Comparison of ENCODE assay signal across 11 cellular contexts in the genomic region with DNA sequence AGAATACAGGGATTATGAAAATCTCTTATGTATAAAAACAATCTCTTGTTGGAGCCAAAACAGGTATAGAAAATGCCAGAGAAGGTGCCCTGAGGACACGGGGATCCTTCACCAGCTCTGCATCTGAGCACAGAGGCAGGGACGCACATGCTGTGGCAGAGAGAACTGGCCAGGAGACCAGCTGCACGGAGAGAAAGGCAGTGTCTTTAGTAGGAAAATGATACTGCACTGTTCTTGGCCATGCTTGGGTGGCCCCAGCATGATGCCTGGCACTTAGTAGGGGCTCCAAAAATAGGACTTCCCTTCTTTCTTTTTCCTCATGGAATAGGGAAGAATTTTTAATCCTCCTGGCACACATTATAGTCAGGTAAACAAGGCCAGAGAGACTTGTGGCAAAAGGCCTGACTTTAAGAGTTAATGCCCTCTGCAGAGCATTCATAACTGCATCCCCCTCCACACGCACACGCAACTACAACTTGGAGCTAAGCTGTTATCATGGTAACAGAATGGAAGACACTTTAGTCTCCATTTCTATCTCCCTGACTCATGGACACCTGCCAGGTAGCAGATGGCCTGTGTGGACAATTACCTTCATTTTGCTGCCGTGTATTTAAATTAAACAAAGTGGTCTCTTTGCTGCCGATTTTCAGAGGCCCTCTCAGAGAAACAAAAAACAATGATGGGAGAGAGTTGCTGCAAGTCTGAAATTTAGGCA.
A peak's percentile ranks its signal among the peaks of the same experiment; 100 is the strongest.
DNase-seq lines count a peak whose midpoint lies in the region; ATAC-seq and FAIRE-seq lines count a peak whose summit lies in the region.
"Had no signal": no experiment of that assay in that cellular context is flagged by ENCODE, and none has a peak within 500 bp of the region (broad histone marks: within the 10 kb centered on the region; RNA-seq: fewer than 3 reads in every experiment).

No MANE protein-coding gene starts in this region.

- ATAC-seq in GM18517 (IDR thresholded peaks at IDR 0.05; ENCODE audit: unreplicated experiment) (no peak), HG03460 (IDR thresholded peaks at IDR 0.05; ENCODE audit: unreplicated experiment) (no peak), HG02938 (IDR thresholded peaks at IDR 0.05; ENCODE audit: unreplicated experiment) (no peak)
- ATAC-seq: T-helper 17 cell had no signal

- FAIRE-seq in islet of Langerhans (lab: Jason Lieb, UNC), result peak; percentile 98
- FAIRE-seq: D721Med had no signal

- DNase-seq in DMS79 (lab: John Stamatoyannopoulos, UW) (peak; percentile 77), NCI-H1105 (lab: John Stamatoyannopoulos, UW) (peak; percentile 82), NCI-H446 (lab: John Stamatoyannopoulos, UW) (peak; percentile 82 to 94)
- DNase-seq: activated CD4-positive, alpha-beta memory T cell treated with anti-CD3 and anti-CD28 coated beads, Interleukin-2, amount 10 ng/mL, durations not matched to agents 7 days and 5 days; KG1; T-helper 17 cell had no signal
